23 cellular contexts compared by ENCODE assay signal in genomic region chr6:12832341-12832740, GRCh38.
A peak's percentile ranks its signal among the peaks of the same experiment; 100 is the strongest.
DNase-seq lines count a peak whose midpoint lies in the region; ATAC-seq and TF ChIP-seq lines count a peak whose summit lies in the region.
"Had no signal": no experiment of that assay in that cellular context is flagged by ENCODE, and none has a peak within 500 bp of the region (broad histone marks: within the 10 kb centered on the region; RNA-seq: fewer than 3 reads in every experiment).

No MANE protein-coding gene starts in this region.

- no peaks in the 10 kb centered on the region for H3K4me1 ChIP-seq in vagina
- H3K4me1 ChIP-seq: BE2C, BLaER1 had no signal

- DNase-seq in NCI-H2029 (lab: John Stamatoyannopoulos, UW) (peak; percentile 12), NCI-H2029 treated with DMSO at 0.1 percent for 48 hours (lab: John Stamatoyannopoulos, UW) (no peak), HT-29 (ENCODE audit: low spot score) (peak; percentile 2), T-helper 17 cell (no peak), epidermal melanocyte (ENCODE audit: insufficient read length, low spot score) (no peak), vagina (ENCODE audit: extremely low spot score in 2 of 2) (no peak)
- DNase-seq: 8988T; ACHN; BE2C; C1 segment of cervical spinal cord; CD4-positive, alpha-beta memory T cell; CD4-positive, CD25-positive, alpha-beta regulatory T cell; CD8-positive, alpha-beta memory T cell; COR-L47; DMS 273 treated with DMSO at 0.1 percent for 48 hours; DMS53; DMS79; DND-41; EL; GDM1 had no signal

- H3K27ac Mint-ChIP-seq in T-helper 17 cell, result no peak overlapping the region
- H3K27ac Mint-ChIP-seq: CD14-positive monocyte; CD4-positive, alpha-beta memory T cell; CD4-positive, CD25-positive, alpha-beta regulatory T cell; CD8-positive, alpha-beta memory T cell had no signal

- no peaks in the 10 kb centered on the region for H3K27me3 ChIP-seq in vagina
- H3K27me3 ChIP-seq: BE2C, BLaER1 had no signal

- H3K9me3 ChIP-seq in T-helper 17 cell (ENCODE audit: control insufficient read depth, low read length, poor library complexity, severe bottlenecking) (no peaks in the 10 kb centered on the region), vagina (no peaks in the 10 kb centered on the region)
- H3K9me3 ChIP-seq: BE2C had no signal

- intact Hi-C loops in vagina (cut with DNase I), result no loop called here

- H3K27me3 Mint-ChIP-seq in T-helper 17 cell, result peaks cover 13% of the 10 kb centered on the region

- no peak overlapping the region for H3K4me3 Mint-ChIP-seq in T-helper 17 cell
- H3K4me3 Mint-ChIP-seq: CD14-positive monocyte; CD4-positive, alpha-beta memory T cell; CD4-positive, CD25-positive, alpha-beta regulatory T cell; CD8-positive, alpha-beta memory T cell had no signal

- H3K36me3 ChIP-seq in vagina, result no peaks in the 10 kb centered on the region
- H3K36me3 ChIP-seq: BE2C, BLaER1 had no signal

- H3K4me1 Mint-ChIP-seq in T-helper 17 cell, result peaks cover 2% of the 10 kb centered on the region
- H3K4me1 Mint-ChIP-seq: CD14-positive monocyte; CD8-positive, alpha-beta memory T cell had no signal

- TF ChIP-seq POLR2A in vagina (IDR thresholded peaks at IDR 0.05), result no peak

- H3K4me3 ChIP-seq in vagina, result no peak overlapping the region
- H3K4me3 ChIP-seq: BLaER1, GM12878 had no signal

- no peaks in the 10 kb centered on the region for H3K36me3 Mint-ChIP-seq in T-helper 17 cell (ENCODE audit: low read depth)
- H3K36me3 Mint-ChIP-seq: CD14-positive monocyte; CD4-positive, alpha-beta memory T cell; CD4-positive, CD25-positive, alpha-beta regulatory T cell; CD8-positive, alpha-beta memory T cell had no signal

- TF ChIP-seq CTCF in vagina (IDR thresholded peaks at IDR 0.05), result no peak

- H3K27ac ChIP-seq in vagina, result no peak overlapping the region
- H3K27ac ChIP-seq: BLaER1 had no signal

- peak; percentile 40 for ATAC-seq in T-helper 17 cell
- ATAC-seq: GM12878 had no signal

Comparison
In these comparisons a context has a peak if more than half of its experiments do, and no peak if none do; other contexts are left out.
1. DNase-seq: peak in NCI-H2029 (single experiment) and HT-29 (single experiment); none in NCI-H2029 treated with DMSO at 0.1 percent for 48 hours (single experiment), T-helper 17 cell (0 of 3), epidermal melanocyte (single experiment) and vagina (0 of 2).